17 cellular contexts compared by ENCODE assay signal in the genomic region with DNA sequence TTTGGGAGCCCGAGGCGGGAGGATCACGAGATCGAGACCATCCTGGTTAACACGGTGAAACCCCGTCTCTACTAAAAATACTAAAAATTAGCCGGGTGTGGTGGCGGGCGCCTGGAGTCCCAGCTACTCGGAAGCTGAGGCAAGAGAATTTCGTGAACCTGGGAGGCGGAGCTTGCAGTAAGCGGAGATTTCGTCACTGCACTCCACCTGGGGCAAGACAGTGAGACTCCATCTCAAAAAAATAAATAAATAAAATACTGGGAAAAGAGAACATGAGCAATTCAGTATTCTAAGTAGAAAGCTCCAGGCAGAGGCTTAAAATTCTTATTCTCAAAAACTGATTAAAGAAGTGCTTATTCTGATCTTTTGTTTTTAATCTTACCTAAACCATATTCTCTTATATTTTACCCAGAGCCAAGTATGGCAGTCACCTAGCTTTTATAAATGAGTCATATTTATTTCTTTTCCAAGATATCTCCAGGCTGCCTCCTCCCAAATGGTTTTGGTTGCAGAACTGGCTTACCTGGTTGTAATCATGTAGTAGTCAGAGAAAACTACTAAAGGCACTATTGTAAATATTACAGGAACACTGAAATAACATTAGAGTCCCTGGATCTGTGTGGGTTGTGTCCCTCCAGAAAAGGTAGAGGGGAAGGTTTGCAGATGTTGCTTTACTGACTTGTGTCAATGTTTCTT. TPM values are rescaled to one million over a fixed set of nuclear protein-coding genes. Genes with fewer than 3 reads are reported as not detected.
A peak's percentile ranks its signal among the peaks of the same experiment; 100 is the strongest.
DNase-seq lines count a peak whose midpoint lies in the region; ATAC-seq, FAIRE-seq and TF ChIP-seq lines count a peak whose summit lies in the region.
"Had no signal": no experiment of that assay in that cellular context is flagged by ENCODE, and none has a peak within 500 bp of the region (broad histone marks: within the 10 kb centered on the region; RNA-seq: fewer than 3 reads in every experiment).

No MANE protein-coding gene starts in this region.

- H3K27ac ChIP-seq in PC-9 (peak overlapping the region; percentile 65), K562 (ENCODE audit: extremely low read depth, low read depth, low read length) (no peak overlapping the region), suprapubic skin (peak overlapping the region; percentile 40)
- no peak overlapping the region for H3K27ac ChIP-seq in CD8-positive, alpha-beta memory T cell (ENCODE audit: low read depth, low read length)
- H3K27ac ChIP-seq: A549, C4-2B had no signal

- no peak for FAIRE-seq in K562 (lab: Jason Lieb, UNC)
- FAIRE-seq: A549, GM19239 had no signal

- H3K79me2 ChIP-seq in PC-9 (ENCODE audit: low read depth): no peaks in the 10 kb centered on the region
- no peaks in the 10 kb centered on the region for H3K79me2 ChIP-seq in K562 (ENCODE audit: control insufficient read depth, insufficient read depth, low read length)

- peaks cover 7% of the 10 kb centered on the region for H3K4me1 ChIP-seq in PC-9 (replicated peaks; ENCODE audit: insufficient read depth)
- no peaks in the 10 kb centered on the region for H3K4me1 ChIP-seq in K562 (replicated peaks in 1 of 2; ENCODE audit: control insufficient read depth in 2 of 2, insufficient read depth in 2 of 2, low read length in 2 of 2)
- H3K4me1 ChIP-seq in suprapubic skin: peaks cover 12% of the 10 kb centered on the region
- H3K4me1 ChIP-seq in CD8-positive, alpha-beta memory T cell (ENCODE audit: insufficient read depth, low read length): no peaks in the 10 kb centered on the region
- H3K4me1 ChIP-seq: A549, BE2C, Caco-2 had no signal

- H3K4me2 ChIP-seq in PC-9: peak overlapping the region; percentile 63
- no peak overlapping the region for H3K4me2 ChIP-seq in K562 (ENCODE audit: insufficient read depth, low read length)
- H3K4me2 ChIP-seq: A549 had no signal

- POLR2A ChIA-PET in PC-9 (lab: Charles Lee; ENCODE audit: unreplicated experiment): no interaction called here
- POLR2A ChIA-PET in K562 (lab: Yijun Ruan, JAX): interaction anchor here (0.6 to 1.5 kb wide), 2 partner anchors 10 to 14 kb away, joined by 3 to 5 read pairs; no protein-coding TSS in a partner anchor
- POLR2A ChIA-PET in CD8-positive, alpha-beta memory T cell (lab: Charles Lee): no interaction called here

- H3K9me3 ChIP-seq in PC-9 (ENCODE audit: insufficient read depth, low read depth) (no peaks in the 10 kb centered on the region), K562 (replicated peaks; ENCODE audit: control insufficient read depth, insufficient read depth, low read depth, low read length) (no peaks in the 10 kb centered on the region), suprapubic skin (no peaks in the 10 kb centered on the region)
- no peaks in the 10 kb centered on the region for H3K9me3 ChIP-seq in CD8-positive, alpha-beta memory T cell (ENCODE audit: low read length)
- H3K9me3 ChIP-seq: BE2C had no signal

- no peaks in the 10 kb centered on the region for H3K36me3 ChIP-seq in PC-9 (ENCODE audit: low read depth)
- no peaks in the 10 kb centered on the region for H3K36me3 ChIP-seq in K562 (ENCODE audit: control insufficient read depth, insufficient read depth, low read length)
- H3K36me3 ChIP-seq in suprapubic skin: no peaks in the 10 kb centered on the region
- no peaks in the 10 kb centered on the region for H3K36me3 ChIP-seq in CD8-positive, alpha-beta memory T cell (ENCODE audit: insufficient read depth, low read length)
- H3K36me3 ChIP-seq: BE2C had no signal

- CTCF ChIA-PET in PC-9 (lab: Charles Lee): no interaction called here
- CTCF ChIA-PET in K562 (lab: Yijun Ruan, JAX; ENCODE audit: low intra/inter-chr PET ratio): no interaction called here
- CTCF ChIA-PET in CD8-positive, alpha-beta memory T cell (lab: Charles Lee): no interaction called here

- TF ChIP-seq POLR2A in K562 (conservative IDR thresholded peaks at IDR 0.05): no peak
- TF ChIP-seq POLR2A in suprapubic skin (IDR thresholded peaks at IDR 0.05): no peak

- peaks cover 2 to 16% (median 8%) of the 10 kb centered on the region in 5 donors for H3K9me3 Mint-ChIP-seq in CD8-positive, alpha-beta memory T cell
- H3K9me3 Mint-ChIP-seq: CD8-positive, alpha-beta T cell had no signal

- no peaks in the 10 kb centered on the region for H3K9me1 ChIP-seq in K562 (ENCODE audit: control insufficient read depth, insufficient read depth, low read length)

- no peak for TF ChIP-seq EP300 in K562 (IDR thresholded peaks at IDR 0.05; ENCODE audit: low read length)
- TF ChIP-seq EP300 in suprapubic skin (IDR thresholded peaks at IDR 0.05): no peak

- H4K20me1 ChIP-seq in PC-9 (ENCODE audit: insufficient read depth): no peaks in the 10 kb centered on the region
- H4K20me1 ChIP-seq in K562 (replicated peaks; ENCODE audit: control insufficient read depth, insufficient read depth, low read length): no peaks in the 10 kb centered on the region

- no peaks in the 10 kb centered on the region for H3K27me3 ChIP-seq in PC-9 (ENCODE audit: insufficient read depth, low read depth)
- peaks cover 20 to 31% of the 10 kb centered on the region in 2 experiments for H3K27me3 ChIP-seq in K562 (ENCODE audit: control insufficient read depth in 2 of 2, insufficient read depth in 2 of 2, low read length in 2 of 2)
- H3K27me3 ChIP-seq in suprapubic skin: no peaks in the 10 kb centered on the region
- no peaks in the 10 kb centered on the region for H3K27me3 ChIP-seq in CD8-positive, alpha-beta memory T cell (ENCODE audit: insufficient read depth, low read length, poor library complexity, severe bottlenecking)
- H3K27me3 ChIP-seq: BE2C had no signal

- WGBS in K562 (ENCODE audit: insufficient coverage, low coverage, missing lambda C conversion rate): 4% methylated on average over 14 of the region's 14 CpGs
- WGBS in suprapubic skin: 71% methylated on average over 14 of the region's 14 CpGs

- BruUV-seq in PC-9 (replicated peaks; lab: Mats Ljungman, UMichigan): no TSS peak
- no TSS peak for BruUV-seq in K562 (replicated peaks; lab: Mats Ljungman, UMichigan)

- no peaks in the 10 kb centered on the region for H3F3A ChIP-seq in PC-9 (ENCODE audit: insufficient read depth, low read depth)

- in situ Hi-C loops in K562 (cut with MboI): no loop called here

- H3K4me1 Mint-ChIP-seq in CD8-positive, alpha-beta memory T cell: no peaks in the 10 kb centered on the region
- H3K4me1 Mint-ChIP-seq: H9 had no signal

- DNase-seq in PC-9 (peak; percentile 20 to 67), K562 (ENCODE audit: extremely low read depth in 1 of 4, low spot score in 3 of 4) (no peak), suprapubic skin (ENCODE audit: low spot score in 2 of 2) (no peak), NCI-H1417 (lab: John Stamatoyannopoulos, UW) (no peak)
- DNase-seq in CD8-positive, alpha-beta memory T cell: no peak
- DNase-seq: BE2C; Caco-2; CD8-positive, alpha-beta T cell; DND-41; GDM1; GOT3; H9 had no signal

- H3K9ac ChIP-seq in K562 (ENCODE audit: insufficient read depth in 1 of 2, low read depth in 2 of 2, low read length in 2 of 2): no peak overlapping the region

- TF ChIP-seq CTCF in PC-9 (conservative IDR thresholded peaks at IDR 0.05) (no peak), K562 (IDR thresholded peaks at IDR 0.05 in 2 of 3, conservative IDR thresholded peaks at IDR 0.05 in 1 of 3; ENCODE audit: insufficient read depth in 2 of 3, low read depth in 1 of 3, low read length in 3 of 3) (no peak), suprapubic skin (IDR thresholded peaks at IDR 0.05) (no peak)

- no peak overlapping the region for H3K4me3 Mint-ChIP-seq in CD8-positive, alpha-beta memory T cell
- H3K4me3 Mint-ChIP-seq: CD8-positive, alpha-beta T cell; H9 had no signal

- H3K27ac Mint-ChIP-seq in CD8-positive, alpha-beta memory T cell: no peak overlapping the region
- H3K27ac Mint-ChIP-seq: CD8-positive, alpha-beta T cell; H9 had no signal

- H3K4me3 ChIP-seq in PC-9 (peak overlapping the region; percentile 40; the same call in 1 of the 2 replicates), K562 (no peak overlapping the region), suprapubic skin (no peak overlapping the region)
- H3K4me3 ChIP-seq in CD8-positive, alpha-beta memory T cell (ENCODE audit: low read length): no peak overlapping the region
- H3K4me3 ChIP-seq: A549 had no signal

- TF ChIP-seq RAD21 in K562 (CRISPR knock-in tag; conservative IDR thresholded peaks at IDR 0.05 in 1 of 2, IDR thresholded peaks at IDR 0.05 in 1 of 2): no peak

- intact Hi-C loops in PC-9 (cut with micrococcal nuclease; ENCODE audit: unreplicated experiment): no loop called here
- intact Hi-C loops in K562 (cut with micrococcal nuclease): no loop called here

- no peaks in the 10 kb centered on the region for H3K36me3 Mint-ChIP-seq in CD8-positive, alpha-beta memory T cell
- H3K36me3 Mint-ChIP-seq: CD8-positive, alpha-beta T cell had no signal

- no peaks in the 10 kb centered on the region for H3K9me2 ChIP-seq in PC-9 (ENCODE audit: insufficient read depth)

- H2AFZ ChIP-seq in PC-9 (peak overlapping the region; percentile 72; the same call in 1 of the 2 replicates), K562 (ENCODE audit: low read depth, low read length) (no peak overlapping the region)

- H3K27me3 Mint-ChIP-seq in CD8-positive, alpha-beta memory T cell: peaks cover 17 to 23% of the 10 kb centered on the region in 2 donors

- ATAC-seq in K562 (peak; percentile 55; the same call in 2 of the 3 replicates), esophagus mucosa (peak; percentile 88), HG02885 (IDR thresholded peaks at IDR 0.05; ENCODE audit: poor library complexity, unreplicated experiment) (no peak)
- ATAC-seq: A549; CD8-positive, alpha-beta T cell had no signal

RNA-seq across cellular contexts. Expression of gene DYNC1LI1, which starts 45.8 kb away (rescaled TPM):
- 30.1 and 32.3 TPM in 2 replicates for total RNA-seq in PC-9 (2021)
- 31.8 and 78.8 TPM in 2 replicates for total RNA-seq in K562 (2011; cell fraction: chromatin; rRNA removed; ENCODE audit: low replicate concordance)
- 39.7 and 41.7 TPM in 2 replicates for total RNA-seq in K562 (2011; cell fraction: nucleolus; rRNA removed)
- 50.8 and 61.4 TPM in 2 replicates for total RNA-seq in K562 (2011; cell fraction: nucleoplasm; rRNA removed)
- 61.3 and 61.6 TPM in 2 replicates for total RNA-seq in K562 (2014; rRNA removed)
- total RNA-seq in K562 (2014; rRNA removed; fragmentation: Illumina TruSeq; extraction: Trizol): 78.1 and 101 TPM in 2 replicates
- total RNA-seq in K562 (2015; rRNA removed; fragmentation: Illumina TruSeq; extraction: Trizol): 66.8 and 70.2 TPM in 2 replicates
- total RNA-seq in K562 (2021): 61.8 and 63.0 TPM in 2 replicates
- 42.5 and 85.4 TPM in 2 replicates for polyA plus RNA-seq in K562 (2011; rRNA removed)
- 18.3 and 20.7 TPM in 2 replicates for polyA plus RNA-seq in K562 (2011; cell fraction: cytosol; rRNA removed)
- polyA plus RNA-seq in K562 (2011; cell fraction: nucleus; rRNA removed): 15.0 and 15.5 TPM in 2 replicates
- polyA plus RNA-seq in K562 (2012): 40.5 and 70.9 TPM in 2 replicates
- polyA plus RNA-seq in K562 (2014; fragmentation: Illumina TruSeq; extraction: Trizol): 60.7 and 66.9 TPM in 2 replicates
- 10 to 100 TPM; 21.0 to 26.0 TPM for polyA plus RNA-seq in K562 (2014; fragmentation: Nextera tagmentation; extraction: Ambion mirVana)
- 54.8 and 59.5 TPM in 2 replicates for polyA plus RNA-seq in K562 (2014; rRNA removed)
- 61.2 and 78.5 TPM in 2 replicates for polyA minus RNA-seq in K562 (2011; rRNA and poly(A)+ RNA removed)
- 19.2 and 34.3 TPM in 2 replicates for polyA minus RNA-seq in K562 (2011; cell fraction: cytosol; rRNA and poly(A)+ RNA removed)
- 39.3 and 54.0 TPM in 2 replicates for polyA minus RNA-seq in K562 (2011; cell fraction: nucleus; rRNA and poly(A)+ RNA removed)
- total RNA-seq in esophagus mucosa: 21.3 TPM
- total RNA-seq in suprapubic skin: 10 to 100 TPM; 63.7 to 86.0 (median 69.7) TPM
- 10 to 100 TPM; 36.9 to 39.6 TPM for total RNA-seq in CD8-positive, alpha-beta memory T cell
- polyA plus RNA-seq in CD8-positive, alpha-beta memory T cell: 23.4 TPM

Comparison
In these comparisons a context has a peak if more than half of its experiments do, and no peak if none do; other contexts are left out.
1. DNase-seq: peak in PC-9 (2 of 2); none in K562 (0 of 4), suprapubic skin (0 of 2), NCI-H1417 (0 of 3) and CD8-positive, alpha-beta memory T cell (0 of 5).
2. H3K27ac ChIP-seq: peak in PC-9 (single experiment) and suprapubic skin (single experiment); none in K562 (single experiment) and CD8-positive, alpha-beta memory T cell (single experiment).